ENCODE assay signal across 13 cellular contexts in genomic region chr4:56981795-56982201, GRCh38. TPM values are rescaled to one million over a fixed set of nuclear protein-coding genes. Genes with fewer than 3 reads are reported as not detected.
DNase-seq lines count a peak whose midpoint lies in the region; ATAC-seq, FAIRE-seq and TF ChIP-seq lines count a peak whose summit lies in the region.
"Had no signal": no experiment of that assay in that cellular context is flagged by ENCODE, and none has a peak within 500 bp of the region (broad histone marks: within the 10 kb centered on the region; RNA-seq: fewer than 3 reads in every experiment).

No MANE protein-coding gene starts in this region.

- no peak overlapping the region for H3K9ac ChIP-seq in mesendoderm (ENCODE audit: low read length)

- H3K4me3 ChIP-seq in NB4 (ENCODE audit: low read depth, low read length) (peak overlapping the region; percentile 91), astrocyte of the spinal cord (ENCODE audit: low read depth, low read length) (no peak overlapping the region), mesendoderm (ENCODE audit: low read length) (no peak overlapping the region)
- H3K4me3 ChIP-seq: adrenal gland, right atrium auricular region had no signal

- H3K79me2 ChIP-seq in mesendoderm (ENCODE audit: control insufficient read depth, insufficient read depth, low read length), result peaks cover 57% of the 10 kb centered on the region

- POLR2A ChIA-PET in CD4-positive, alpha-beta T cell (lab: Charles Lee), result interaction anchor here (1.1 to 1.3 kb wide), 2 partner anchors 10 to 75 kb away, joined by 3 to 5 read pairs; no protein-coding TSS in a partner anchor

- WGBS in mesendoderm (ENCODE audit: extremely low coverage, insufficient coverage, low lambda C conversion rate), result no CpG with 5 or more reads among the region's 4 CpGs

- no peak overlapping the region for H2BK120ac ChIP-seq in mesendoderm (ENCODE audit: low read depth, low read length)

- no peaks in the 10 kb centered on the region for H3K9me3 ChIP-seq in CD4-positive, alpha-beta T cell (ENCODE audit: control insufficient read depth, low read length)
- H3K9me3 ChIP-seq: adrenal gland, right atrium auricular region had no signal

- no peaks in the 10 kb centered on the region for H3K9me3 Mint-ChIP-seq in CD4-positive, alpha-beta T cell

- H3K36me3 Mint-ChIP-seq in CD4-positive, alpha-beta T cell (ENCODE audit: low read depth), result peaks cover 78% of the 10 kb centered on the region

- no peak overlapping the region for H2BK5ac ChIP-seq in mesendoderm (ENCODE audit: low read length)

- H3K23ac ChIP-seq in mesendoderm (ENCODE audit: low read length), result no peak overlapping the region

- H3K56ac ChIP-seq in mesendoderm (ENCODE audit: low read length), result no peak overlapping the region

- intact Hi-C loops in CD4-positive, alpha-beta T cell (cut with DNase I, micrococcal nuclease), result loop anchor here in 1 of 2 experiments (5.0 to 10.0 kb wide), 2 partner anchors 517 to 1434 kb away; partner anchors contain the start of genes CLOCK and SRP72

- TF ChIP-seq CTCF in CD4-positive, alpha-beta T cell (IDR thresholded peaks at IDR 0.05), result no peak
- no peak for TF ChIP-seq CTCF in NB4 (IDR thresholded peaks at IDR 0.05; ENCODE audit: low read depth, low read length)
- no peak for TF ChIP-seq CTCF in astrocyte of the spinal cord (IDR thresholded peaks at IDR 0.05; ENCODE audit: low read depth, low read length)

- peak overlapping the region; percentile 95 for H3K27ac Mint-ChIP-seq in CD4-positive, alpha-beta T cell

- H3K4ac ChIP-seq in mesendoderm (ENCODE audit: low read depth, low read length), result no peak overlapping the region

- H3K79me1 ChIP-seq in mesendoderm (ENCODE audit: low read length), result peaks cover 5% of the 10 kb centered on the region

- no peak for ATAC-seq in CD4-positive, alpha-beta T cell (ENCODE audit: poor library complexity)

- H3K4me1 Mint-ChIP-seq in CD4-positive, alpha-beta T cell (ENCODE audit: low read depth), result peaks cover 73% of the 10 kb centered on the region

- DNase-seq in CD4-positive, alpha-beta T cell, result no peak
- no peak for DNase-seq in NB4 (ENCODE audit: low read depth)
- peak; percentile 55 for DNase-seq in astrocyte of the spinal cord (ENCODE audit: low read depth, low spot score)
- DNase-seq in mesendoderm, result peak; percentile 67
- DNase-seq in activated effector memory CD4-positive, alpha-beta T cell treated with Interleukin-2 at 50 U/mL for 16 hours, result no peak
- no peak for DNase-seq in NCI-H1417 (lab: John Stamatoyannopoulos, UW)
- DNase-seq in GM19239 (ENCODE audit: insufficient read length, low spot score), result no peak
- no peak for DNase-seq in RPMI8226
- DNase-seq: adrenal gland; DMS53; NCI-H187; stimulated activated naive CD4-positive, alpha-beta T cell treated with Interleukin-2 at 50 U/mL for 16 hours had no signal

- H3K27ac ChIP-seq in CD4-positive, alpha-beta T cell (ENCODE audit: low read depth, low read length), result no peak overlapping the region
- no peak overlapping the region for H3K27ac ChIP-seq in mesendoderm (ENCODE audit: low read depth, low read length)

- CTCF ChIA-PET in CD4-positive, alpha-beta T cell (lab: Charles Lee), result no interaction called here

- no peak for FAIRE-seq in GM19239 (lab: Jason Lieb, UNC)

- no peaks in the 10 kb centered on the region for H3K27me3 ChIP-seq in CD4-positive, alpha-beta T cell (ENCODE audit: control insufficient read depth, insufficient read depth, low read length)
- H3K27me3 ChIP-seq in mesendoderm (ENCODE audit: insufficient read depth, low read length, poor library complexity), result no peaks in the 10 kb centered on the region
- H3K27me3 ChIP-seq: adrenal gland, right atrium auricular region had no signal

- no peaks in the 10 kb centered on the region for H3K36me3 ChIP-seq in mesendoderm (ENCODE audit: control insufficient read depth, insufficient read depth, low read length)

- TF ChIP-seq POLR2A in NB4 (IDR thresholded peaks at IDR 0.05; ENCODE audit: extremely low read depth, insufficient read length), result no peak

- in situ Hi-C loops in astrocyte of the spinal cord (cut with HindIII; ENCODE audit: low sequenced_read_pairs), result no loop called here

- H4K8ac ChIP-seq in mesendoderm (ENCODE audit: low read depth, low read length), result no peak overlapping the region

- no peak overlapping the region for H3K18ac ChIP-seq in mesendoderm (ENCODE audit: low read length)

- no peak overlapping the region for H2BK15ac ChIP-seq in mesendoderm (replicated peaks; ENCODE audit: low read depth)

- no peak overlapping the region for H3K4me2 ChIP-seq in mesendoderm (ENCODE audit: low read length)

- no peaks in the 10 kb centered on the region for H3K4me1 ChIP-seq in mesendoderm (ENCODE audit: control insufficient read depth, low read depth, low read length)

- no peak overlapping the region for H2AK5ac ChIP-seq in mesendoderm (ENCODE audit: low read length)

- no peaks in the 10 kb centered on the region for H3K27me3 Mint-ChIP-seq in CD4-positive, alpha-beta T cell

- H4K5ac ChIP-seq in mesendoderm (ENCODE audit: low read length), result no peak overlapping the region

- H3K4me3 Mint-ChIP-seq in CD4-positive, alpha-beta T cell, result peak overlapping the region; percentile 68

RNA-seq across cellular contexts. Expression of gene POLR2B, which starts 3.1 kb away (rescaled TPM):
- total RNA-seq in CD4-positive, alpha-beta T cell, result 10 to 100 TPM; 70.0 to 72.5 TPM
- 76.2 TPM for polyA plus RNA-seq in mesendoderm (2013, experiment 1 of 2)
- polyA plus RNA-seq in mesendoderm (2013, experiment 2 of 2), result 74.4 TPM

RNA-seq across cellular contexts. Expression of gene NOA1, which starts 4.4 kb away (rescaled TPM):
- 10 to 100 TPM; 14.3 to 15.6 TPM for total RNA-seq in CD4-positive, alpha-beta T cell
- polyA plus RNA-seq in mesendoderm (2013, experiment 1 of 2), result 13.9 TPM
- 14.4 TPM for polyA plus RNA-seq in mesendoderm (2013, experiment 2 of 2)

Comparison
In these comparisons a context has a peak if more than half of its experiments do, and no peak if none do; other contexts are left out.
1. DNase-seq: peak in astrocyte of the spinal cord (single experiment) and mesendoderm (single experiment); none in CD4-positive, alpha-beta T cell (0 of 10), NB4 (single experiment), activated effector memory CD4-positive, alpha-beta T cell treated with Interleukin-2 at 50 U/mL for 16 hours (single experiment), NCI-H1417 (0 of 3), GM19239 (single experiment) and RPMI8226 (single experiment).